Comparison of ENCODE assay signal across 11 cellular contexts in the genomic region with DNA sequence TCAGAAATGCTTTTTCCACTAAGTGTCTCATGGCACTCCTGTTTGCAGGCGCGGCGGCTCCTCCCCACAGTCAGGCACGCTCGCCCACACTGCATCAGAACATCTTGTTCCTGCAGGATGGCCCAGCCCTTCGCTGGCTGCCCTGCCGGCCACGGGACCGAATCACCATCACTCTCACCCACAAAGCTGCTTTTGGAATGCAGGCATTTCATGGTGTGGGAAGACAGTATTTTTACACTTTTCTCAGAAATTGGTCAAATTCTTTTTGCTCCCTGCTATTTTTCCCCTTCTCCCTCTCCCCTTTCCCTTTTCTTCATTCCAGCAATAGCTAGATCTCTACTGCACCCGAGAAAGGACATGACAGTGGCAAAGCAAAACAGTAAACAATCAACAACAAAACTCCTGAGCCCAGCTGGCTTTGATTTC.
DNase-seq lines count a peak whose midpoint lies in the region; ATAC-seq, FAIRE-seq and TF ChIP-seq lines count a peak whose summit lies in the region.
"Had no signal": no experiment of that assay in that cellular context is flagged by ENCODE, and none has a peak within 500 bp of the region (broad histone marks: within the 10 kb centered on the region; RNA-seq: fewer than 3 reads in every experiment).

No MANE protein-coding gene starts in this region.

- ATAC-seq in A549 (peak in 1 of 2 experiments; percentile 58; a peak in 3 of 6 replicates), HG03039 (IDR thresholded peaks at IDR 0.05; ENCODE audit: unreplicated experiment) (no peak)
- ATAC-seq in naive thymus-derived CD4-positive, alpha-beta T cell = no peak

- no peak for FAIRE-seq in A549 (lab: Jason Lieb, UNC)

- H3K4me2 ChIP-seq in A549 = peak overlapping the region; percentile 24; the same call in 2 of the 3 replicates

- H3K9me3 Mint-ChIP-seq in naive thymus-derived CD4-positive, alpha-beta T cell = peaks cover 0 to 4% (median 0%) of the 10 kb centered on the region in 11 donors
- H3K9me3 Mint-ChIP-seq: dendritic cell treated with granulocyte-macrophage colony-stimulating factor and Interleukin-4, amounts not matched to agents 40 ng/mL and 50 ng/mL, for 4 days had no signal

- H3K36me3 ChIP-seq in naive thymus-derived CD4-positive, alpha-beta T cell (ENCODE audit: control insufficient read depth in 2 of 3, insufficient read depth in 3 of 3, low read length in 3 of 3) = no peaks in the 10 kb centered on the region

- no peak for TF ChIP-seq POLR2A in A549 (IDR thresholded peaks at IDR 0.05; ENCODE audit: low read length)

- intact Hi-C loops in naive thymus-derived CD4-positive, alpha-beta T cell (cut with micrococcal nuclease) = no loop called here

- no peaks in the 10 kb centered on the region for H3K9me3 ChIP-seq in A549
- no peaks in the 10 kb centered on the region for H3K9me3 ChIP-seq in naive thymus-derived CD4-positive, alpha-beta T cell (ENCODE audit: control insufficient read depth in 2 of 3, low read length in 3 of 3)

- CTCF ChIA-PET in A549 (lab: Yijun Ruan, JAX) = interaction anchor here (0.6 to 2.1 kb wide), 4 partner anchors 20 to 312 kb away, joined by 3 to 9 read pairs (median 3); no protein-coding TSS in a partner anchor
- CTCF ChIA-PET in RWPE1 (lab: Yijun Ruan, JAX) = no interaction called here
- CTCF ChIA-PET in naive thymus-derived CD4-positive, alpha-beta T cell (lab: Charles Lee) = no interaction called here

- DNase-seq in A549 (ENCODE audit: low read depth in 1 of 2, low spot score in 1 of 2) = no peak
- peak; percentile 61 for DNase-seq in RWPE1 (ENCODE audit: low spot score)
- peak; percentile 81 for DNase-seq in fibroblast of peridontal ligament (ENCODE audit: extremely low read depth)
- DNase-seq in occipital lobe (lab: John Stamatoyannopoulos, UW) = peak; percentile 77
- DNase-seq in DMS 273 (lab: John Stamatoyannopoulos, UW; ENCODE audit: unreplicated experiment) = no peak
- no peak for DNase-seq in kidney glomerular epithelial cell (lab: John Stamatoyannopoulos, UW)
- no peak for DNase-seq in naive thymus-derived CD4-positive, alpha-beta T cell
- DNase-seq: NCI-H2081 had no signal

- no peak for TF ChIP-seq CTCF in A549 (IDR thresholded peaks at IDR 0.05)
- TF ChIP-seq CTCF in RWPE1 (conservative IDR thresholded peaks at IDR 0.05; ENCODE audit: low read depth) = no peak

- POLR2A ChIA-PET in A549 (lab: Yijun Ruan, JAX) = no interaction called here
- POLR2A ChIA-PET in RWPE1 (lab: Yijun Ruan, JAX; ENCODE audit: low non-redundant PET) = no interaction called here
- POLR2A ChIA-PET in naive thymus-derived CD4-positive, alpha-beta T cell (lab: Charles Lee) = no interaction called here

- TF ChIP-seq EP300 in A549 (IDR thresholded peaks at IDR 0.05) = no peak

- H3K27ac ChIP-seq in A549 = peak overlapping the region; percentile 79 to 86
- H3K27ac ChIP-seq in RWPE1 = peak overlapping the region; percentile 87
- H3K27ac ChIP-seq in naive thymus-derived CD4-positive, alpha-beta T cell (ENCODE audit: low read depth, low read length) = no peak overlapping the region

- peaks cover 35% of the 10 kb centered on the region for H3K4me1 ChIP-seq in A549
- no peaks in the 10 kb centered on the region for H3K4me1 ChIP-seq in naive thymus-derived CD4-positive, alpha-beta T cell (ENCODE audit: control insufficient read depth in 2 of 2, insufficient read depth in 2 of 2, low read length in 2 of 2)

- H3K4me1 Mint-ChIP-seq in naive thymus-derived CD4-positive, alpha-beta T cell = peaks cover 0 to 3% (median 0%) of the 10 kb centered on the region in 7 donors

- peaks cover 0 to 14% (median 5%) of the 10 kb centered on the region in 5 donors for H3K27me3 Mint-ChIP-seq in naive thymus-derived CD4-positive, alpha-beta T cell
- H3K27me3 Mint-ChIP-seq: dendritic cell treated with granulocyte-macrophage colony-stimulating factor and Interleukin-4, amounts not matched to agents 40 ng/mL and 50 ng/mL, for 4 days had no signal

- WGBS in A549 (ENCODE audit: missing lambda C conversion rate) = 78% methylated on average over 10 of the region's 10 CpGs

- H3K27me3 ChIP-seq in naive thymus-derived CD4-positive, alpha-beta T cell (ENCODE audit: control insufficient read depth in 2 of 2, insufficient read depth in 2 of 2, low read length in 2 of 2) = no peaks in the 10 kb centered on the region

- no peak overlapping the region for H3K27ac Mint-ChIP-seq in naive thymus-derived CD4-positive, alpha-beta T cell
- H3K27ac Mint-ChIP-seq: B cell; dendritic cell treated with granulocyte-macrophage colony-stimulating factor and Interleukin-4, amounts not matched to agents 40 ng/mL and 50 ng/mL, for 4 days had no signal

- H3K4me3 ChIP-seq in A549 = no peak overlapping the region
- no peak overlapping the region for H3K4me3 ChIP-seq in naive thymus-derived CD4-positive, alpha-beta T cell (ENCODE audit: low read length)

- no peak for TF ChIP-seq RAD21 in A549 (conservative IDR thresholded peaks at IDR 0.05 in 1 of 2, IDR thresholded peaks at IDR 0.05 in 1 of 2)

- H3K4me3 Mint-ChIP-seq in naive thymus-derived CD4-positive, alpha-beta T cell = no peak overlapping the region
- H3K4me3 Mint-ChIP-seq: B cell; dendritic cell treated with granulocyte-macrophage colony-stimulating factor and Interleukin-4, amounts not matched to agents 40 ng/mL and 50 ng/mL, for 4 days had no signal

- H3K36me3 Mint-ChIP-seq in naive thymus-derived CD4-positive, alpha-beta T cell = peaks cover 0 to 4% (median 0%) of the 10 kb centered on the region in 5 donors

TF ChIP-seq in A549, 52 proteins besides CTCF, POLR2A, EP300 and RAD21:
- no peak for TF ChIP-seq EHF (CRISPR knock-in tag; IDR thresholded peaks at IDR 0.05)
- no peak for TF ChIP-seq SREBF2 (IDR thresholded peaks at IDR 0.05)
- no peak for TF ChIP-seq FOSL2 (IDR thresholded peaks at IDR 0.05)
- TF ChIP-seq FOSL2 (CRISPR knock-in tag; IDR thresholded peaks at IDR 0.05) = no peak
- no peak for TF ChIP-seq CBX2 (IDR thresholded peaks at IDR 0.05; ENCODE audit: borderline replicate concordance, low read depth)
- TF ChIP-seq, protein P1, sequence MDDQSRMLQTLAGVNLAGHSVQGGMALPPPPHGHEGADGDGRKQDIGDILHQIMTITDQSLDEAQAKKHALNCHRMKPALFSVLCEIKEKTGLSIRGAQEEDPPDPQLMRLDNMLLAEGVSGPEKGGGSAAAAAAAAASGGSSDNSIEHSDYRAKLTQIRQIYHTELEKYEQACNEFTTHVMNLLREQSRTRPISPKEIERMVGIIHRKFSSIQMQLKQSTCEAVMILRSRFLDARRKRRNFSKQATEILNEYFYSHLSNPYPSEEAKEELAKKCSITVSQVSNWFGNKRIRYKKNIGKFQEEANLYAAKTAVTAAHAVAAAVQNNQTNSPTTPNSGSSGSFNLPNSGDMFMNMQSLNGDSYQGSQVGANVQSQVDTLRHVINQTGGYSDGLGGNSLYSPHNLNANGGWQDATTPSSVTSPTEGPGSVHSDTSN (IDR thresholded peaks at IDR 0.05) = no peak
- TF ChIP-seq ZFP36 (IDR thresholded peaks at IDR 0.05; ENCODE audit: borderline replicate concordance, partially characterized antibody) = no peak
TF ChIP-seq in A549: peak in this region for 0.

Comparison
In these comparisons a context has a peak if more than half of its experiments do, and no peak if none do; other contexts are left out.
1. DNase-seq: peak in RWPE1 (single experiment), fibroblast of peridontal ligament (single experiment) and occipital lobe (single experiment); none in A549 (0 of 2), DMS 273 (single experiment), kidney glomerular epithelial cell (single experiment) and naive thymus-derived CD4-positive, alpha-beta T cell (0 of 9).